18 cellular contexts compared by ENCODE assay signal in the genomic region with DNA sequence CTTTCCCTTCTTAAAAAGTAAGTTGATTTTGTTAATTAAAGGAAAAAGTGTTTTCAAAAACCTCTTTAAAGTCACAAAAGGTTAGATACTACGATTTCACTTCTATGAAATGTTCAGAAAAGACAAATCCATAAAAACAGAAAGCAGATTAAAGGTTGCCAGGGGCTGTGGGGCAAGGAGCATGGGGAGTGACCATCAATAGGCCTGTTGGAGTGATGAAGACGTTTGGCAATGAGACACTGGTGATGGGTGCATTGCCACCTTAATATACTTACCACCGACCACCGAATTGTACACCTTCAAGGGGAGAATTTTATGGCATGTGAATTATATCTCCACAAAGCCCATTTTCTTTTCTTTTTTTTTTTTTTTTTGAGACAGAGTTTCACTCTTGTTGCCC. TPM values are rescaled to one million over a fixed set of nuclear protein-coding genes. Genes with fewer than 3 reads are reported as not detected.
"Had no signal": no experiment of that assay in that cellular context is flagged by ENCODE, and none has a peak within 500 bp of the region (broad histone marks: within the 10 kb centered on the region; RNA-seq: fewer than 3 reads in every experiment).

No MANE protein-coding gene starts in this region.

- H3K4me3 Mint-ChIP-seq: activated CD4-positive, alpha-beta T cell treated with anti-CD3 and anti-CD28 coated beads, Interleukin-2, amount 10 ng/mL, durations not matched to agents 7 days and 5 days; activated naive CD8-positive, alpha-beta T cell treated with anti-CD3 and anti-CD28 coated beads for 36 hours; activated T-cell treated with anti-CD3 and anti-CD28 coated beads, Interleukin-2, amount 50 U/mL, for 72 hours; dendritic cell treated with granulocyte-macrophage colony-stimulating factor and Interleukin-4, amounts not matched to agents 40 ng/mL and 50 ng/mL, for 4 days; type B pancreatic cell had no signal

- H3K27ac ChIP-seq: gastroesophageal sphincter, heart right ventricle, right atrium auricular region, skin epidermis, suprapubic skin had no signal

- H3K27ac Mint-ChIP-seq: activated CD4-positive, alpha-beta T cell treated with anti-CD3 and anti-CD28 coated beads, Interleukin-2, amount 10 ng/mL, durations not matched to agents 7 days and 5 days; activated naive CD8-positive, alpha-beta T cell treated with anti-CD3 and anti-CD28 coated beads for 36 hours; activated T-cell treated with anti-CD3 and anti-CD28 coated beads, Interleukin-2, amount 50 U/mL, for 72 hours; type B pancreatic cell had no signal

- H3K27me3 ChIP-seq: gastroesophageal sphincter, heart right ventricle, right atrium auricular region, suprapubic skin had no signal

- H3K9me3 Mint-ChIP-seq: activated CD4-positive, alpha-beta T cell treated with anti-CD3 and anti-CD28 coated beads, Interleukin-2, amount 10 ng/mL, durations not matched to agents 7 days and 5 days; activated naive CD8-positive, alpha-beta T cell treated with anti-CD3 and anti-CD28 coated beads for 36 hours; activated T-cell treated with anti-CD3 and anti-CD28 coated beads, Interleukin-2, amount 50 U/mL, for 72 hours; dendritic cell treated with granulocyte-macrophage colony-stimulating factor and Interleukin-4, amounts not matched to agents 40 ng/mL and 50 ng/mL, for 4 days; type B pancreatic cell had no signal

- H3K4me1 Mint-ChIP-seq: activated CD4-positive, alpha-beta T cell treated with anti-CD3 and anti-CD28 coated beads, Interleukin-2, amount 10 ng/mL, durations not matched to agents 7 days and 5 days had no signal

- H3K36me3 Mint-ChIP-seq: activated naive CD8-positive, alpha-beta T cell treated with anti-CD3 and anti-CD28 coated beads for 36 hours had no signal

- H3K9me3 ChIP-seq: gastroesophageal sphincter, heart right ventricle, right atrium auricular region, suprapubic skin had no signal

- H3K4me3 ChIP-seq: gastroesophageal sphincter, heart right ventricle, lung, right atrium auricular region, skin epidermis, suprapubic skin had no signal

- DNase-seq: activated CD4-positive, alpha-beta T cell treated with anti-CD3 and anti-CD28 coated beads, Interleukin-2, amount 10 ng/mL, durations not matched to agents 7 days and 5 days; activated CD8-positive, alpha-beta memory T cell treated with anti-CD3 and anti-CD28 coated beads, Interleukin-2, amount 50 U/mL, for 48 hours; activated naive CD8-positive, alpha-beta T cell treated with anti-CD3 and anti-CD28 coated beads for 36 hours; activated T-cell treated with anti-CD3 and anti-CD28 coated beads, Interleukin-2, amount 50 U/mL, for 72 hours; amygdala; effector memory CD4-positive, alpha-beta T cell; heart right ventricle; left colon; stimulated activated CD4-positive, alpha-beta T cell treated with anti-CD3 and anti-CD28 coated beads, Interleukin-15, amount 100 ng/mL, for 24 hours; stimulated activated naive CD8-positive, alpha-beta T cell treated with anti-CD3 and anti-CD28 coated beads, Interleukin-15, Interleukin-2, amounts not matched to agents 100 U/mL and 50 U/mL, for 24 hours; T-helper 9 cell had no signal

- H3K27me3 Mint-ChIP-seq: activated CD4-positive, alpha-beta T cell treated with anti-CD3 and anti-CD28 coated beads, Interleukin-2, amount 10 ng/mL, durations not matched to agents 7 days and 5 days; activated naive CD8-positive, alpha-beta T cell treated with anti-CD3 and anti-CD28 coated beads for 36 hours; dendritic cell treated with granulocyte-macrophage colony-stimulating factor and Interleukin-4, amounts not matched to agents 40 ng/mL and 50 ng/mL, for 4 days; type B pancreatic cell had no signal

- ATAC-seq: activated T-cell treated with anti-CD3 and anti-CD28 coated beads, Interleukin-2, amount 50 U/mL, for 72 hours; gastroesophageal sphincter; heart right ventricle; left colon; stimulated activated naive CD8-positive, alpha-beta T cell treated with anti-CD3 and anti-CD28 coated beads, Interleukin-15, Interleukin-2, amounts not matched to agents 100 U/mL and 50 U/mL, for 24 hours had no signal

RNA-seq across cellular contexts. Expression of gene KIFC3, which starts 19.2 kb away (rescaled TPM):
- total RNA-seq: activated CD4-positive, alpha-beta T cell treated with anti-CD3 and anti-CD28 coated beads, Interleukin-2, amount 10 ng/mL, durations not matched to agents 7 days and 5 days had no signal
